In genomic region chr12:55736780-55737580, GRCh38 we compare ENCODE assay signal across 8 cellular contexts. TPM values are rescaled to one million over a fixed set of nuclear protein-coding genes. Genes with fewer than 3 reads are reported as not detected.
A peak's percentile ranks its signal among the peaks of the same experiment; 100 is the strongest.
DNase-seq lines count a peak whose midpoint lies in the region; ATAC-seq and TF ChIP-seq lines count a peak whose summit lies in the region.

No MANE protein-coding gene starts in this region.

- peaks cover 23% of the 10 kb centered on the region for H3K4me1 Mint-ChIP-seq in activated T-helper 2 cell treated with anti-CD3 and anti-CD28 coated beads, Interferon-gamma antibody, Interleukin-2, Interleukin-4, amounts not matched to agents 10 μg/mL and 5 μg/mL and 100 μg/mL, durations not matched to agents 14 hours and 24 hours and 36 hours (ENCODE audit: low read depth)
- H3K4me1 Mint-ChIP-seq in neural crest cell, result peaks cover 34% of the 10 kb centered on the region

- DNase-seq in NCI-H1105 treated with DMSO at 0.1 percent for 48 hours (lab: John Stamatoyannopoulos, UW) (peak; percentile 35), NCI-H1105 (lab: John Stamatoyannopoulos, UW) (no peak), NOMO-1 treated with DMSO at 0.1 percent for 48 hours (lab: John Stamatoyannopoulos, UW; ENCODE audit: unreplicated experiment) (peak; percentile 63), neural crest cell (ENCODE audit: low read depth, low spot score) (peak; percentile 56)
- DNase-seq in activated T-helper 2 cell treated with anti-CD3 and anti-CD28 coated beads, Interferon-gamma antibody, Interleukin-2, Interleukin-4, amounts not matched to agents 10 μg/mL and 5 μg/mL and 100 μg/mL, durations not matched to agents 14 hours and 24 hours and 36 hours (ENCODE audit: low spot score), result peak; percentile 45

- peak overlapping the region; percentile 69 for H3K4me3 Mint-ChIP-seq in activated T-helper 2 cell treated with anti-CD3 and anti-CD28 coated beads, Interferon-gamma antibody, Interleukin-2, Interleukin-4, amounts not matched to agents 10 μg/mL and 5 μg/mL and 100 μg/mL, durations not matched to agents 14 hours and 24 hours and 36 hours (ENCODE audit: low read depth)
- peak overlapping the region; percentile 88 for H3K4me3 Mint-ChIP-seq in neural crest cell

- 0 to 20% methylated on average over 1 to 5 of the region's 6 CpGs for WGBS in gastroesophageal sphincter (ENCODE audit: low coverage in 1 of 2), 2 donors

- no peaks in the 10 kb centered on the region for H3K27me3 Mint-ChIP-seq in activated T-helper 2 cell treated with anti-CD3 and anti-CD28 coated beads, Interferon-gamma antibody, Interleukin-2, Interleukin-4, amounts not matched to agents 10 μg/mL and 5 μg/mL and 100 μg/mL, durations not matched to agents 14 hours and 24 hours and 36 hours (ENCODE audit: low read depth)
- H3K27me3 Mint-ChIP-seq in neural crest cell (ENCODE audit: low read depth), result no peaks in the 10 kb centered on the region

- no peak overlapping the region for H3K9ac ChIP-seq in HUES6 (ENCODE audit: low read length)

- TF ChIP-seq POLR2A in gastroesophageal sphincter (IDR thresholded peaks at IDR 0.05), result no peak

- H3K9me3 Mint-ChIP-seq in activated T-helper 2 cell treated with anti-CD3 and anti-CD28 coated beads, Interferon-gamma antibody, Interleukin-2, Interleukin-4, amounts not matched to agents 10 μg/mL and 5 μg/mL and 100 μg/mL, durations not matched to agents 14 hours and 24 hours and 36 hours, result no peaks in the 10 kb centered on the region
- no peaks in the 10 kb centered on the region for H3K9me3 Mint-ChIP-seq in neural crest cell

- H3K4me1 ChIP-seq in HUES6 (ENCODE audit: control insufficient read depth, insufficient read depth, low read length) (peaks cover 12% of the 10 kb centered on the region), gastroesophageal sphincter (peaks cover 0 to 29% (median 10%) of the 10 kb centered on the region in 3 donors)

- H3K4me3 ChIP-seq in HUES6 (ENCODE audit: low read depth, low read length) (peak overlapping the region; percentile 59), gastroesophageal sphincter (no peak overlapping the region)

- TF ChIP-seq CTCF in gastroesophageal sphincter (IDR thresholded peaks at IDR 0.05) (peak in 3 of 4 experiments; percentile 75 to 83 (median 78)), neural crest cell (conservative IDR thresholded peaks at IDR 0.05) (peak; percentile 70)

- intact Hi-C loops in activated T-helper 2 cell treated with anti-CD3 and anti-CD28 coated beads, Interferon-gamma antibody, Interleukin-2, Interleukin-4, amounts not matched to agents 10 μg/mL and 5 μg/mL and 100 μg/mL, durations not matched to agents 14 hours and 24 hours and 36 hours (cut with micrococcal nuclease), result loop anchor here (2.0 to 5.0 kb wide), 4 partner anchors 76 to 900 kb away; partner anchors contain the start of genes RPL41, RPS26 and ZC3H10

- no peak for TF ChIP-seq EP300 in gastroesophageal sphincter (IDR thresholded peaks at IDR 0.05)

- H3K9me3 ChIP-seq in HUES6 (ENCODE audit: control insufficient read depth, insufficient read depth, low read depth, low read length) (no peaks in the 10 kb centered on the region), gastroesophageal sphincter (no peaks in the 10 kb centered on the region)

- H3K27me3 ChIP-seq in HUES6 (ENCODE audit: control insufficient read depth, insufficient read depth, low read length), result no peaks in the 10 kb centered on the region
- H3K27me3 ChIP-seq in gastroesophageal sphincter, result no peaks in the 10 kb centered on the region

- peak overlapping the region; percentile 74 for H3K27ac Mint-ChIP-seq in activated T-helper 2 cell treated with anti-CD3 and anti-CD28 coated beads, Interferon-gamma antibody, Interleukin-2, Interleukin-4, amounts not matched to agents 10 μg/mL and 5 μg/mL and 100 μg/mL, durations not matched to agents 14 hours and 24 hours and 36 hours
- peak overlapping the region; percentile 97 for H3K27ac Mint-ChIP-seq in neural crest cell (ENCODE audit: unreplicated experiment)

- H3K36me3 ChIP-seq in HUES6 (ENCODE audit: control insufficient read depth, insufficient read depth, low read length) (no peaks in the 10 kb centered on the region), gastroesophageal sphincter (no peaks in the 10 kb centered on the region)

- H3K27ac ChIP-seq in HUES6 (ENCODE audit: low read depth, low read length) (no peak overlapping the region), gastroesophageal sphincter (peak overlapping the region in 3 of 4 donors; percentile 73 to 79 (median 79))

- no peaks in the 10 kb centered on the region for H3K36me3 Mint-ChIP-seq in activated T-helper 2 cell treated with anti-CD3 and anti-CD28 coated beads, Interferon-gamma antibody, Interleukin-2, Interleukin-4, amounts not matched to agents 10 μg/mL and 5 μg/mL and 100 μg/mL, durations not matched to agents 14 hours and 24 hours and 36 hours (ENCODE audit: low read depth)
- H3K36me3 Mint-ChIP-seq in neural crest cell (ENCODE audit: low read depth), result no peaks in the 10 kb centered on the region

- ATAC-seq in gastroesophageal sphincter (no peak), HG03097 (IDR thresholded peaks at IDR 0.05; ENCODE audit: low FRiP score, unreplicated experiment) (no peak)

RNA-seq across cellular contexts. Expression of gene GDF11, which starts 5.9 kb away (rescaled TPM):
- 15.3 and 15.4 TPM in 2 replicates for total RNA-seq in activated T-helper 2 cell treated with anti-CD3 and anti-CD28 coated beads, Interferon-gamma antibody, Interleukin-2, Interleukin-4, amounts not matched to agents 10 μg/mL and 5 μg/mL and 100 μg/mL, durations not matched to agents 14 hours and 24 hours and 36 hours
- total RNA-seq in gastroesophageal sphincter, result 1 to 10 TPM; 2.8 to 9.8 (median 3.6) TPM
- 66.6 and 67.0 TPM in 2 replicates for total RNA-seq in neural crest cell

RNA-seq across cellular contexts. Expression of gene CD63, which starts 8.2 kb away (rescaled TPM):
- total RNA-seq in activated T-helper 2 cell treated with anti-CD3 and anti-CD28 coated beads, Interferon-gamma antibody, Interleukin-2, Interleukin-4, amounts not matched to agents 10 μg/mL and 5 μg/mL and 100 μg/mL, durations not matched to agents 14 hours and 24 hours and 36 hours, result 230 and 236 TPM in 2 replicates
- total RNA-seq in gastroesophageal sphincter, result 100 to 1,000 TPM; 500 to 856 (median 792) TPM
- 535 and 560 TPM in 2 replicates for total RNA-seq in neural crest cell

RNA-seq across cellular contexts. Expression of gene RDH5, which starts 16.8 kb away (rescaled TPM):
- 6.5 and 8.1 TPM in 2 replicates for total RNA-seq in activated T-helper 2 cell treated with anti-CD3 and anti-CD28 coated beads, Interferon-gamma antibody, Interleukin-2, Interleukin-4, amounts not matched to agents 10 μg/mL and 5 μg/mL and 100 μg/mL, durations not matched to agents 14 hours and 24 hours and 36 hours
- total RNA-seq in gastroesophageal sphincter (10 to 100 TPM; 18.0 to 57.0 (median 31.9) TPM), neural crest cell (10.4 and 14.2 TPM in 2 replicates)

RNA-seq across cellular contexts. Expression of gene BLOC1S1, which starts 21.1 kb away (rescaled TPM):
- 72.3 and 73.9 TPM in 2 replicates for total RNA-seq in activated T-helper 2 cell treated with anti-CD3 and anti-CD28 coated beads, Interferon-gamma antibody, Interleukin-2, Interleukin-4, amounts not matched to agents 10 μg/mL and 5 μg/mL and 100 μg/mL, durations not matched to agents 14 hours and 24 hours and 36 hours
- total RNA-seq in gastroesophageal sphincter (100 to 1,000 TPM; 187 to 214 (median 196) TPM), neural crest cell (105 and 111 TPM in 2 replicates)

RNA-seq across cellular contexts. Expression of gene ITGA7, which starts 29.3 kb away (rescaled TPM):
- 0.94 and 1.9 TPM in 2 replicates for total RNA-seq in activated T-helper 2 cell treated with anti-CD3 and anti-CD28 coated beads, Interferon-gamma antibody, Interleukin-2, Interleukin-4, amounts not matched to agents 10 μg/mL and 5 μg/mL and 100 μg/mL, durations not matched to agents 14 hours and 24 hours and 36 hours
- total RNA-seq in gastroesophageal sphincter (100 to 1,000 TPM; 143 to 260 (median 182) TPM), neural crest cell (57.9 and 63.7 TPM in 2 replicates)
